ENCODE assay signal across 17 cellular contexts in the genomic region with DNA sequence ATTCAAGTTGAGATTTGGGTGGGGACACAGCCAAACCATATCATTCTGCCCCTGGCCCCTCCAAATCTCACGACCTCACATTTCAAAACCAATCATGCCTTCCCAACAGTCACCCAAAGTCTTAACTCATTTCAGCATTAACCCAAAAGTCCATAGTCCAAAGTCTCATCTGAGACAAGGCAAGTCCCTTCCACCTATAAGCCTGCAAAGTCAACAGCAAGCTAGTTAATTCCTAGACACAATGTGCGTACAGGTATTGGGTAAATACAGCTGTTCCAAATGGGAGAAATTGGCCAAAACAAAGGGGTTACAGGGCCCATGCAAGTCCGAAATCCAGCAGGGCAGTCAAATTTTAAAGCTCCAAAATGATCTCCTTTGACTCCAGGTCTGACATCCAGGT. TPM values are rescaled to one million over a fixed set of nuclear protein-coding genes. Genes with fewer than 3 reads are reported as not detected.
"Had no signal": no experiment of that assay in that cellular context is flagged by ENCODE, and none has a peak within 500 bp of the region (broad histone marks: within the 10 kb centered on the region; RNA-seq: fewer than 3 reads in every experiment).

No MANE protein-coding gene starts in this region.

RNA-seq across cellular contexts. Expression of gene IFNK, which starts 59.1 kb away (rescaled TPM):
- total RNA-seq: activated B cell treated with CpG ODN at 0.5 μM for 24 hours; activated CD4-positive, alpha-beta memory T cell treated with anti-CD3 and anti-CD28 coated beads for 36 hours; activated CD4-positive, alpha-beta T cell treated with anti-CD3 and anti-CD28 coated beads, Interleukin-2, amount 10 ng/mL, durations not matched to agents 24 days and 14 days; activated CD8-positive, alpha-beta memory T cell treated with anti-CD3 and anti-CD28 coated beads for 36 hours; activated CD8-positive, alpha-beta T cell treated with anti-CD3 and anti-CD28 coated beads for 36 hours; activated naive CD4-positive, alpha-beta T cell treated with anti-CD3 and anti-CD28 coated beads, Interleukin-2, amount 50 U/mL, for 72 hours; activated naive CD8-positive, alpha-beta T cell treated with anti-CD3 and anti-CD28 coated beads for 36 hours; activated T-cell treated with anti-CD3 and anti-CD28 coated beads, Interleukin-2, amount 50 U/mL, for 4 hours; activated T-cell treated with anti-CD3 and anti-CD28 coated beads, Interleukin-2, amount 50 U/mL, for 72 hours; activated T-helper 1 cell treated with anti-CD3 and anti-CD28 coated beads, Interleukin-12 subunit alpha, Interleukin-12 subunit beta, Interleukin-2, Interleukin-4 antibody, amounts not matched to agents 30 ng/mL and 10 ng/mL and 1 ng/mL, durations not matched to agents 14 hours and 24 hours and 36 hours; activated T-helper 17 cell treated with anti-CD3 and anti-CD28 coated beads, Interleukin-2, amount 50 U/mL, for 72 hours; adrenal gland; aorta; astrocyte; body of pancreas; breast epithelium; cardiac septum had no signal
- polyA plus RNA-seq: adrenal gland, aorta had no signal
